19 cellular contexts compared by ENCODE assay signal in the genomic region with DNA sequence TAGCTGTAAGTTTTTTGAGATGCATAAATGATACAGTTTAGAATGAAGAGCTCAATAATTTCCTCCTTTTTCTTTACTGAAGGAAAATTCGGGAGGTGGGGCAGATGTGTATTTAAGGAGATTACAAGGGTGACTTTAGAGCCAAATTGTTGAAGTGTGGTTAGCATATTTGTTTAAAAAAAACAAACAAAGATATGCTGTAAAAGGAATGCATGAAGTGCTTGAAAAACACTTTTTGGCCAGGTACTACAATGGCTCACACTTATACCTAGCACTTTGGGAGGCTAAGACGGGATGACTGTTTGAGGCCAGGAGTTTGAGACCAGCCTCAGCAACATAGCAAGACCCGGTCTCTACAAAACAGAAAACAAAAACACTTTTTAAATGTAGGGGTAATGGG. TPM values are rescaled to one million over a fixed set of nuclear protein-coding genes. Genes with fewer than 3 reads are reported as not detected.
DNase-seq lines count a peak whose midpoint lies in the region; ATAC-seq, FAIRE-seq and TF ChIP-seq lines count a peak whose summit lies in the region.
"Had no signal": no experiment of that assay in that cellular context is flagged by ENCODE, and none has a peak within 500 bp of the region (broad histone marks: within the 10 kb centered on the region; RNA-seq: fewer than 3 reads in every experiment).

No MANE protein-coding gene starts in this region.

- no peaks in the 10 kb centered on the region for H3K9me3 Mint-ChIP-seq in astrocyte (ENCODE audit: unreplicated experiment)
- H3K9me3 Mint-ChIP-seq: CD8-positive, alpha-beta T cell had no signal

- no peak overlapping the region for H3K4me2 ChIP-seq in astrocyte (ENCODE audit: low read length)
- H3K4me2 ChIP-seq in GM23248 (ENCODE audit: unreplicated experiment): no peak overlapping the region

- H3K36me3 Mint-ChIP-seq in astrocyte (ENCODE audit: low read depth, unreplicated experiment): peaks cover 13% of the 10 kb centered on the region

- H3K9me2 ChIP-seq in GM23248 (ENCODE audit: insufficient read depth): no peaks in the 10 kb centered on the region

- no peak overlapping the region for H3K27ac Mint-ChIP-seq in astrocyte (ENCODE audit: unreplicated experiment)
- H3K27ac Mint-ChIP-seq: CD8-positive, alpha-beta T cell had no signal

- H3K4me1 Mint-ChIP-seq in astrocyte (ENCODE audit: low read depth, unreplicated experiment): no peaks in the 10 kb centered on the region

- H3K27me3 ChIP-seq in astrocyte (ENCODE audit: insufficient read depth, low read length): no peaks in the 10 kb centered on the region
- no peaks in the 10 kb centered on the region for H3K27me3 ChIP-seq in left lung
- no peaks in the 10 kb centered on the region for H3K27me3 ChIP-seq in upper lobe of left lung
- H3K27me3 ChIP-seq in GM23248 (replicated peaks; ENCODE audit: insufficient read depth): no peaks in the 10 kb centered on the region

- H3K79me2 ChIP-seq in astrocyte (ENCODE audit: insufficient read depth, low read length) (peaks cover 76% of the 10 kb centered on the region), GM23248 (ENCODE audit: insufficient read depth) (peaks cover 98% of the 10 kb centered on the region)

- DNase-seq in DMS53 (lab: John Stamatoyannopoulos, UW) (peak; percentile 37), DMS53 treated with DMSO at 0.1 percent for 48 hours (lab: John Stamatoyannopoulos, UW; ENCODE audit: unreplicated experiment) (no peak), astrocyte (ENCODE audit: low read depth) (peak; percentile 16), left lung (no peak), upper lobe of left lung (no peak), GM23248 (no peak), OCI-M1 (lab: John Stamatoyannopoulos, UW) (no peak), GM13977 (ENCODE audit: low spot score) (no peak)
- DNase-seq: CD8-positive, alpha-beta T cell; DND-41; KBM-7; NCI-H1092; NCI-H2081 treated with DMSO at 0.1 percent for 48 hours; NCI-H510A; NCI-H774 had no signal

- WGBS in upper lobe of left lung, 2 donors: 64 to 67% methylated on average over 3 of the region's 3 CpGs
- 55 to 59% methylated on average over 3 of the region's 3 CpGs for WGBS in GM23248 (ENCODE audit: low coverage in 1 of 2, low lambda C conversion rate in 2 of 2, missing lambda C conversion rate in 2 of 2), 2 experiments

- H3K4me3 ChIP-seq in astrocyte (ENCODE audit: insufficient read depth, low read depth, low read length) (no peak overlapping the region), left lung (no peak overlapping the region), upper lobe of left lung (no peak overlapping the region), GM23248 (no peak overlapping the region)
- H3K4me3 ChIP-seq: HAP-1 had no signal

- peaks cover 47% of the 10 kb centered on the region for H3F3A ChIP-seq in GM23248 (ENCODE audit: insufficient read depth)

- ATAC-seq in left lung: peak; percentile 87
- peak; percentile 70 to 83 for ATAC-seq in upper lobe of left lung (ENCODE audit: low FRiP score in 2 of 2)
- ATAC-seq: CD8-positive, alpha-beta T cell had no signal

- TF ChIP-seq EP300 in upper lobe of left lung (IDR thresholded peaks at IDR 0.05): no peak

- H2AFZ ChIP-seq in astrocyte (ENCODE audit: low read depth, low read length) (no peak overlapping the region), GM23248 (no peak overlapping the region)

- in situ Hi-C loops in GM23248 (cut with MboI): no loop called here
- in situ Hi-C loops in GM13977 (cut with MboI; ENCODE audit: low pct_unique_long_range_greater_than_20kb, low sequenced_read_pairs, unreplicated experiment): no loop called here

- H4K20me1 ChIP-seq in astrocyte (ENCODE audit: insufficient read depth, low read length) (peaks cover 65% of the 10 kb centered on the region), GM23248 (ENCODE audit: insufficient read depth) (peaks cover 9% of the 10 kb centered on the region; the same call in 1 of the 2 replicates)

- H3K36me3 ChIP-seq in astrocyte (ENCODE audit: insufficient read depth, low read length) (peaks cover 63% of the 10 kb centered on the region), left lung (peaks cover 0 to 82% of the 10 kb centered on the region in 2 donors), upper lobe of left lung (peaks cover 6 to 81% (median 16%) of the 10 kb centered on the region in 4 donors), GM23248 (ENCODE audit: low read depth) (peaks cover 72% of the 10 kb centered on the region)

- H3K27ac ChIP-seq in astrocyte (ENCODE audit: low read depth, low read length) (no peak overlapping the region), left lung (peak overlapping the region in 1 of 2 donors; percentile 9), upper lobe of left lung (no peak overlapping the region), GM23248 (no peak overlapping the region)
- H3K27ac ChIP-seq: 22Rv1, HL-60 had no signal

- H3K9ac ChIP-seq in astrocyte (ENCODE audit: low read length) (no peak overlapping the region), GM23248 (no peak overlapping the region)

- no peaks in the 10 kb centered on the region for H3K27me3 Mint-ChIP-seq in astrocyte (ENCODE audit: low read depth, unreplicated experiment)

- TF ChIP-seq POLR2A in upper lobe of left lung (IDR thresholded peaks at IDR 0.05): no peak

- no peak overlapping the region for H3K4me3 Mint-ChIP-seq in astrocyte (ENCODE audit: unreplicated experiment)
- H3K4me3 Mint-ChIP-seq: CD8-positive, alpha-beta T cell had no signal

- TF ChIP-seq CTCF in astrocyte (IDR thresholded peaks at IDR 0.05; ENCODE audit: insufficient read depth, low read depth, low read length): no peak
- no peak for TF ChIP-seq CTCF in left lung (IDR thresholded peaks at IDR 0.05)
- TF ChIP-seq CTCF in upper lobe of left lung (IDR thresholded peaks at IDR 0.05): no peak
- no peak for TF ChIP-seq CTCF in GM13977 (IDR thresholded peaks at IDR 0.05; ENCODE audit: extremely low read depth, insufficient read depth, missing control alignments)

- H3K9me3 ChIP-seq in astrocyte (ENCODE audit: insufficient read depth, low read depth, low read length) (no peaks in the 10 kb centered on the region), left lung (no peaks in the 10 kb centered on the region), upper lobe of left lung (no peaks in the 10 kb centered on the region), GM23248 (ENCODE audit: low read depth) (no peaks in the 10 kb centered on the region)
- H3K9me3 ChIP-seq: HAP-1 had no signal

- intact Hi-C loops in left lung (cut with DNase I): no loop called here

- FAIRE-seq in astrocyte (lab: Jason Lieb, UNC): peak; percentile 20
- FAIRE-seq: HTR-8/SVneo had no signal

- H3K4me1 ChIP-seq in astrocyte (ENCODE audit: insufficient read depth, low read length) (no peaks in the 10 kb centered on the region), left lung (peaks cover 13 to 20% of the 10 kb centered on the region in 2 donors), upper lobe of left lung (peaks cover 13 to 20% (median 16%) of the 10 kb centered on the region in 4 donors), GM23248 (ENCODE audit: insufficient read depth) (peaks cover 29% of the 10 kb centered on the region)
- H3K4me1 ChIP-seq: HAP-1 had no signal

RNA-seq across cellular contexts. Expression of gene CD302, which starts 38.4 kb away (rescaled TPM):
- 0.34 and 0.41 TPM in 2 replicates for total RNA-seq in astrocyte
- total RNA-seq in left lung: 10 to 100 TPM; 51.5 to 55.8 TPM
- total RNA-seq in upper lobe of left lung: 100 to 1,000 TPM in 2 of 6 donors, 10 to 100 TPM in 4; 36.7 to 142 (median 83.0) TPM
- 8.0 and 13.9 TPM in 2 replicates for total RNA-seq in GM23248 (2014; rRNA removed; shearing (Covaris generic))
- polyA plus RNA-seq in GM23248 (2016; fragmentation: Nextera tagmentation; extraction: Ambion mirVana): 9.9 and 10.5 TPM in 2 replicates

RNA-seq across cellular contexts. Expression of gene MARCHF7, which starts 47.3 kb away (rescaled TPM):
- total RNA-seq in astrocyte (104 and 105 TPM in 2 replicates), left lung (10 to 100 TPM; 64.1 to 83.1 TPM), upper lobe of left lung (100 to 1,000 TPM in 2 of 6 donors, 10 to 100 TPM in 4; 64.6 to 135 (median 78.1) TPM)
- 99.3 and 118 TPM in 2 replicates for total RNA-seq in GM23248 (2014; rRNA removed; shearing (Covaris generic))
- polyA plus RNA-seq in GM23248 (2016; fragmentation: Nextera tagmentation; extraction: Ambion mirVana): 92.7 and 97.3 TPM in 2 replicates

Comparison
In these comparisons a context has a peak if more than half of its experiments do, and no peak if none do; other contexts are left out.
1. DNase-seq: peak in DMS53 (single experiment) and astrocyte (single experiment); none in DMS53 treated with DMSO at 0.1 percent for 48 hours (single experiment), left lung (0 of 2), upper lobe of left lung (0 of 2), GM23248 (single experiment), OCI-M1 (single experiment) and GM13977 (single experiment).